1 cellular context compared by ENCODE assay signal in genomic region chr17:78111012-78111726, GRCh38.
TF ChIP-seq lines count a peak whose summit lies in the region.

No MANE protein-coding gene starts in this region.

TF ChIP-seq in WTC11, 78 proteins besides CTCF, POLR2A, EP300 and RAD21 (continued from another document):
- TF ChIP-seq STAT6 (CRISPR knock-in tag; conservative IDR thresholded peaks at IDR 0.05; ENCODE audit: low read depth) (no peak), E2F5 (CRISPR knock-in tag; IDR thresholded peaks at IDR 0.05) (no peak), IRF1 (CRISPR knock-in tag; IDR thresholded peaks at IDR 0.05) (no peak), ZNF416 (CRISPR knock-in tag; IDR thresholded peaks at IDR 0.05) (no peak), NR1H2 (CRISPR knock-in tag; IDR thresholded peaks at IDR 0.05) (no peak), GTF2I (CRISPR knock-in tag; conservative IDR thresholded peaks at IDR 0.05) (no peak), FOXK1 (CRISPR knock-in tag; IDR thresholded peaks at IDR 0.05) (no peak), HMGA2 (CRISPR knock-in tag; IDR thresholded peaks at IDR 0.05) (no peak)
